ENCODE assay signal across 21 cellular contexts in the genomic region with DNA sequence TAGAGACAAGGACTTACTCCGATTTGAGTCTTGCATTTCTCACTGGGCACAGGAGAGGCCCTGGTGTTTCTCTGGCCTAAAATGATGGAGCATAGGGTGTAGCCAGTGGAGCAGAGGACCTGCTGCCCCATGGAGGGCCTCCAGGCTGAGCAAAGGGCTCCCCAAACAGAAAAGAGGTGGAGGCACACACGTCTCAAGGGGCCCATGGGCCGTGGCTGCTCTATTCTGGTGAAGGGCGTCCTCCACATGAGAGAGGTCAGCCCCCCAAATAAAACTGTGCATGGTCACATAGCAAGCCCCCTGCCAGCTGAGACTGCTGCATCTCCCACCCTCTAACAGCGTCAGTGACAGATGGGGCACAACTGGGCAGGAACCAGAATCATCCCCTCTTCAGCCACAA. TPM values are rescaled to one million over a fixed set of nuclear protein-coding genes. Genes with fewer than 3 reads are reported as not detected.
"Had no signal": no experiment of that assay in that cellular context is flagged by ENCODE, and none has a peak within 500 bp of the region (broad histone marks: within the 10 kb centered on the region; RNA-seq: fewer than 3 reads in every experiment).

No MANE protein-coding gene starts in this region.

- H3K36me3 ChIP-seq: heart left ventricle, left ventricle myocardium inferior, neutrophil, right atrium auricular region, right lobe of liver, tibial nerve, vagina had no signal

- ATAC-seq: naive thymus-derived CD8-positive, alpha-beta T cell; right lobe of liver; stimulated activated naive CD8-positive, alpha-beta T cell treated with anti-CD3 and anti-CD28 coated beads, Interleukin-15, amount 100 ng/mL, for 72 hours had no signal

- H3K9ac ChIP-seq: parathyroid adenoma had no signal

- H3K4me1 ChIP-seq: heart left ventricle, left ventricle myocardium inferior, parathyroid adenoma, right atrium auricular region, right lobe of liver, tibial nerve, vagina had no signal

- H3K4me3 ChIP-seq: heart left ventricle, left ventricle myocardium inferior, lung, right atrium auricular region, right lobe of liver, smooth muscle cell, tibial nerve, vagina had no signal

- H3K4me2 ChIP-seq: smooth muscle cell had no signal

- DNase-seq: heart left ventricle; hypothalamus; immature natural killer cell; kidney; left ventricle myocardium inferior; naive thymus-derived CD8-positive, alpha-beta T cell; occipital lobe; right lobe of liver; stimulated activated CD4-positive, alpha-beta T cell treated with anti-CD3 and anti-CD28 coated beads, Interleukin-1b, Interleukin-23, amount 100 ng/mL, for 48 hours; stimulated activated CD4-positive, alpha-beta T cell treated with anti-CD3 and anti-CD28 coated beads, Interleukin-2, amount 100 ng/mL, for 48 hours; stimulated activated naive CD4-positive, alpha-beta T cell; stimulated activated naive CD8-positive, alpha-beta T cell treated with anti-CD3 and anti-CD28 coated beads, Interleukin-15, amount 100 ng/mL, for 72 hours; substantia nigra had no signal

- H2AFZ ChIP-seq: parathyroid adenoma had no signal

- H3K27ac ChIP-seq: heart left ventricle, left ventricle myocardium inferior, neutrophil, parathyroid adenoma, right atrium auricular region, right lobe of liver, tibial nerve, vagina had no signal

- H3K27me3 ChIP-seq: neutrophil, right atrium auricular region, right lobe of liver, tibial nerve, vagina had no signal

- H3K9me3 ChIP-seq: heart left ventricle, left ventricle myocardium inferior, neutrophil, right atrium auricular region, right lobe of liver, tibial nerve, vagina had no signal

RNA-seq across cellular contexts. Expression of a gene that starts 41.4 kb away (rescaled TPM):
- total RNA-seq: renal cortical epithelial cell had no signal
- polyA plus RNA-seq: smooth muscle cell had no signal
